Comparison of ENCODE assay signal across 28 cellular contexts in genomic region chr15:62240121-62240520, GRCh38.
"Had no signal": no experiment of that assay in that cellular context is flagged by ENCODE, and none has a peak within 500 bp of the region (broad histone marks: within the 10 kb centered on the region; RNA-seq: fewer than 3 reads in every experiment).

No MANE protein-coding gene starts in this region.

- H3K27ac ChIP-seq: colonic mucosa, coronary artery, dorsolateral prefrontal cortex, epithelial cell of prostate, esophagus muscularis mucosa, esophagus squamous epithelium, foreskin keratinocyte, gastrocnemius medialis, gastroesophageal sphincter, heart left ventricle, heart right ventricle had no signal

- H3K27me3 Mint-ChIP-seq: dendritic cell treated with granulocyte-macrophage colony-stimulating factor and Interleukin-4, amounts not matched to agents 40 ng/mL and 50 ng/mL, for 4 days had no signal

- H3K27me3 ChIP-seq: colonic mucosa, dorsolateral prefrontal cortex, esophagus muscularis mucosa, esophagus squamous epithelium, gastrocnemius medialis, gastroesophageal sphincter, heart right ventricle had no signal

- DNase-seq: colonic mucosa; cortex of kidney; dermis blood vessel endothelial cell; dorsolateral prefrontal cortex; effector CD4-positive, alpha-beta T cell; effector CD8-positive, alpha-beta T cell; effector memory CD4-positive, alpha-beta T cell; effector memory CD8-positive, alpha-beta T cell; endodermal cell; erythroblast; esophagus squamous epithelium; foreskin fibroblast; foreskin keratinocyte; foreskin melanocyte; gastrocnemius medialis; glutamatergic neuron; heart left ventricle; heart right ventricle had no signal

- H3K27ac Mint-ChIP-seq: dendritic cell treated with granulocyte-macrophage colony-stimulating factor and Interleukin-4, amounts not matched to agents 40 ng/mL and 50 ng/mL, for 4 days; effector memory CD8-positive, alpha-beta T cell; endodermal cell had no signal

- H3K36me3 ChIP-seq: colonic mucosa, esophagus muscularis mucosa, esophagus squamous epithelium, gastrocnemius medialis, gastroesophageal sphincter, heart left ventricle, heart right ventricle had no signal

- H3K9me3 ChIP-seq: colonic mucosa, gastrocnemius medialis had no signal

- H3K4me1 ChIP-seq: colonic mucosa, esophagus muscularis mucosa, esophagus squamous epithelium, foreskin keratinocyte, gastrocnemius medialis, gastroesophageal sphincter, heart left ventricle, heart right ventricle had no signal

- H3K4me3 ChIP-seq: colonic mucosa, coronary artery, dorsolateral prefrontal cortex, esophagus muscularis mucosa, esophagus squamous epithelium, gastrocnemius medialis, gastroesophageal sphincter, heart left ventricle, heart right ventricle had no signal

- H3K9me3 Mint-ChIP-seq: dendritic cell treated with granulocyte-macrophage colony-stimulating factor and Interleukin-4, amounts not matched to agents 40 ng/mL and 50 ng/mL, for 4 days; effector memory CD8-positive, alpha-beta T cell had no signal

- ATAC-seq: effector memory CD8-positive, alpha-beta T cell; esophagus mucosa; foreskin keratinocyte; gastrocnemius medialis; gastroesophageal sphincter; heart left ventricle; heart right ventricle had no signal

- FAIRE-seq: colon, endometrium, endothelial cell of umbilical vein, frontal cortex had no signal

- H3K4me1 Mint-ChIP-seq: endodermal cell had no signal

- H3K4me3 Mint-ChIP-seq: dendritic cell treated with granulocyte-macrophage colony-stimulating factor and Interleukin-4, amounts not matched to agents 40 ng/mL and 50 ng/mL, for 4 days; effector memory CD8-positive, alpha-beta T cell; endodermal cell had no signal
